Comparison of ENCODE assay signal across 8 cellular contexts in the genomic region with DNA sequence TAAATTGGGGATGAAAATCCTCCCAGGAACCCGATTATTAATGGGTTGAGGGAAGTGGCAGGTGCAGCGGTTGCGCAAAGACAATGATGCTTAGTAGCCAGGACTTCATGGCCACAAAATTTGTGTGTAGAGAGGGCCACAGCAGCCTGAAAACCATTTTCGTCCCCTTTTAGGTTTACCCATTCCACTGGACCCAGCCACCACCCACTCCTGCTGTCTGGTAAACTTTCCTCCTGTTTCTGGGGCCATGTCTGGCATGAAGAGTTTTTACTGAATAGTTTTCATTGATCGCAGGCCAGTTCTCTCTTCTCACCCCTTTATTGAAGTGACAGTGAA.
DNase-seq lines count a peak whose midpoint lies in the region; ATAC-seq and TF ChIP-seq lines count a peak whose summit lies in the region.

No MANE protein-coding gene starts in this region.

- peak overlapping the region in 1 of 2 experiments; percentile 64; a peak in 1 of 4 replicates for H3K27ac ChIP-seq in SK-N-SH (ENCODE audit: low read depth in 2 of 2, low read length in 1 of 2)
- H3K27ac ChIP-seq in prostate gland, result peak overlapping the region; percentile 39 to 42

- TF ChIP-seq POLR2A in prostate gland (IDR thresholded peaks at IDR 0.05), result no peak

- WGBS in SK-N-SH (ENCODE audit: low lambda C conversion rate), result 15% methylated on average over 5 of the region's 5 CpGs
- WGBS in prostate gland, result 9% methylated on average over 5 of the region's 5 CpGs

- H3K4me1 ChIP-seq in SK-N-SH (ENCODE audit: control insufficient read depth in 1 of 2, insufficient read depth in 2 of 2, low read depth in 1 of 2, low read length in 1 of 2) (peaks cover 0 to 4% of the 10 kb centered on the region in 2 experiments; a peak in 2 of 4 replicates), prostate gland (replicated peaks) (no peaks in the 10 kb centered on the region)

- POLR2A ChIA-PET in SK-N-SH (lab: Yijun Ruan, JAX), result no interaction called here

- no peaks in the 10 kb centered on the region for H3K27me3 ChIP-seq in GM06990 (replicated peaks; ENCODE audit: control insufficient read depth, insufficient read depth, low read length)
- H3K27me3 ChIP-seq in SK-N-SH (ENCODE audit: insufficient read depth), result no peaks in the 10 kb centered on the region
- H3K27me3 ChIP-seq in prostate gland (replicated peaks; ENCODE audit: insufficient read depth), result no peaks in the 10 kb centered on the region

- peak overlapping the region; percentile 81 for H3K4me2 ChIP-seq in SK-N-SH

- intact Hi-C loops in prostate gland (cut with DNase I), result no loop called here

- H4K20me1 ChIP-seq in SK-N-SH (ENCODE audit: insufficient read depth), result no peaks in the 10 kb centered on the region

- CTCF ChIA-PET in SK-N-SH (lab: Yijun Ruan, JAX), result interaction anchor here (1.2 to 4.6 kb wide), 2 partner anchors 15 to 299 kb away, joined by 5 to 25 read pairs; no protein-coding TSS in a partner anchor

- peak overlapping the region; percentile 97 for H2AFZ ChIP-seq in SK-N-SH (ENCODE audit: low read depth)

- TF ChIP-seq EP300 in SK-N-SH (IDR thresholded peaks at IDR 0.05; ENCODE audit: borderline replicate concordance in 1 of 2, low read depth in 1 of 2, low read length in 1 of 2), result no peak

- no peaks in the 10 kb centered on the region for H3K79me2 ChIP-seq in SK-N-SH (ENCODE audit: insufficient read depth)

- H3K4me3 ChIP-seq in GM06990 (replicated peaks; ENCODE audit: low read depth, low read length) (peak overlapping the region; percentile 59), SK-N-SH (ENCODE audit: low read depth in 2 of 2, low read length in 1 of 2) (peak overlapping the region; percentile 66 to 67), fibroblast of villous mesenchyme (ENCODE audit: low read depth, low read length) (peak overlapping the region; percentile 51), prostate gland (peak overlapping the region; percentile 39 to 44)

- ATAC-seq in HG03460 (IDR thresholded peaks at IDR 0.05; ENCODE audit: unreplicated experiment) (no peak), HG03442 (IDR thresholded peaks at IDR 0.05; ENCODE audit: unreplicated experiment) (no peak)

- DNase-seq in GM06990 (ENCODE audit: extremely low read depth, insufficient read length), result no peak
- no peak for DNase-seq in SK-N-SH
- no peak for DNase-seq in fibroblast of villous mesenchyme (ENCODE audit: low read depth)
- no peak for DNase-seq in prostate gland (ENCODE audit: low spot score)
- DNase-seq in effector CD8-positive, alpha-beta T cell (lab: John Stamatoyannopoulos, UW), result no peak
- no peak for DNase-seq in HuH-7 (ENCODE audit: low spot score)

- H3K9me3 ChIP-seq in SK-N-SH (no peaks in the 10 kb centered on the region), prostate gland (no peaks in the 10 kb centered on the region)

- no peak for TF ChIP-seq RAD21 in SK-N-SH (IDR thresholded peaks at IDR 0.05; ENCODE audit: low read length)

- TF ChIP-seq CTCF in GM06990 (IDR thresholded peaks at IDR 0.05; ENCODE audit: insufficient read depth, low read length, poor library complexity, severe bottlenecking) (no peak), SK-N-SH (IDR thresholded peaks at IDR 0.05) (no peak), fibroblast of villous mesenchyme (IDR thresholded peaks at IDR 0.05; ENCODE audit: insufficient read depth, low read depth, low read length) (no peak), prostate gland (IDR thresholded peaks at IDR 0.05) (no peak)

- H3K36me3 ChIP-seq in GM06990 (ENCODE audit: control insufficient read depth, insufficient read depth, low read length) (no peaks in the 10 kb centered on the region), SK-N-SH (replicated peaks in 1 of 2; ENCODE audit: control insufficient read depth in 1 of 2, insufficient read depth in 2 of 2, low read length in 1 of 2) (no peaks in the 10 kb centered on the region), prostate gland (no peaks in the 10 kb centered on the region)

- H3K9ac ChIP-seq in SK-N-SH, result peak overlapping the region; percentile 10; the same call in 1 of the 2 replicates

- H3K9me2 ChIP-seq in SK-N-SH, result no peaks in the 10 kb centered on the region

- H3F3A ChIP-seq in SK-N-SH (replicated peaks; ENCODE audit: insufficient read depth), result no peaks in the 10 kb centered on the region

TF ChIP-seq in SK-N-SH, 30 proteins besides CTCF, POLR2A, EP300 and RAD21:
- peak; percentile 52; the same call in 1 of the 2 replicates for TF ChIP-seq MXI1 (IDR thresholded peaks at IDR 0.05; ENCODE audit: low read depth, low read length)
- no peak for TF ChIP-seq RCOR1 (IDR thresholded peaks at IDR 0.05; ENCODE audit: low read length)
